ENCODE assay signal across 8 cellular contexts in genomic region chr10:67884313-67884841, GRCh38. TPM values are rescaled to one million over a fixed set of nuclear protein-coding genes. Genes with fewer than 3 reads are reported as not detected.
DNase-seq lines count a peak whose midpoint lies in the region; TF ChIP-seq lines count a peak whose summit lies in the region.

TSS of gene SIRT1 (plus strand) at chr10:67884656. CDS start at chr10:67884722, 66 bp downstream.

- peaks cover 16% of the 10 kb centered on the region; the same call in 1 of the 2 replicates for H3K79me2 ChIP-seq in H9 (ENCODE audit: insufficient read depth, low read length)

- peak; percentile 87 for TF ChIP-seq POLR2A in Raji (IDR thresholded peaks at IDR 0.05; ENCODE audit: insufficient read depth, low read depth, low read length)

- TF ChIP-seq CTCF in H9 (conservative IDR thresholded peaks at IDR 0.05) (no peak), fibroblast of the aortic adventitia (IDR thresholded peaks at IDR 0.05; ENCODE audit: insufficient read depth, low read length) (no peak), nephron progenitor cell (IDR thresholded peaks at IDR 0.05) (no peak)

- H3K23me2 ChIP-seq in H9 (ENCODE audit: insufficient read length, low read depth, low read length, poor library complexity, severe bottlenecking) = peaks cover 8% of the 10 kb centered on the region

- peak within 1 kb of the TSS; percentile 90 to 97 for H3K4me3 Mint-ChIP-seq in H9
- peak within 1 kb of the TSS; percentile 96 for H3K4me3 Mint-ChIP-seq in nephron progenitor cell
- peak within 1 kb of the TSS; percentile 96 for H3K4me3 Mint-ChIP-seq in stimulated activated naive CD8-positive, alpha-beta T cell treated with anti-CD3 and anti-CD28 coated beads, Interleukin-15, Interleukin-2, amounts not matched to agents 100 ng/mL and 50 ng/mL, for 24 hours

- H3K4me1 Mint-ChIP-seq in H9 (peaks cover 17 to 31% of the 10 kb centered on the region in 2 experiments), nephron progenitor cell (peaks cover 22% of the 10 kb centered on the region)
- H3K4me1 Mint-ChIP-seq in stimulated activated naive CD8-positive, alpha-beta T cell treated with anti-CD3 and anti-CD28 coated beads, Interleukin-15, Interleukin-2, amounts not matched to agents 100 ng/mL and 50 ng/mL, for 24 hours (ENCODE audit: low read depth) = peaks cover 25% of the 10 kb centered on the region

- H3T11ph ChIP-seq in H9 (ENCODE audit: low read length) = no peak within 1 kb of the TSS

- H2AFZ ChIP-seq in H9 (ENCODE audit: low read length) = no peak within 1 kb of the TSS

- H3K27me3 Mint-ChIP-seq in H9 (ENCODE audit: low read depth) = no peaks in the 10 kb centered on the region; the same call in 1 of the 2 replicates
- peaks cover 3% of the 10 kb centered on the region for H3K27me3 Mint-ChIP-seq in nephron progenitor cell (ENCODE audit: low read depth, poor library complexity)
- H3K27me3 Mint-ChIP-seq in stimulated activated naive CD8-positive, alpha-beta T cell treated with anti-CD3 and anti-CD28 coated beads, Interleukin-15, Interleukin-2, amounts not matched to agents 100 ng/mL and 50 ng/mL, for 24 hours = peaks cover 4% of the 10 kb centered on the region

- no peaks in the 10 kb centered on the region for H3K27me3 ChIP-seq in H9 (ENCODE audit: insufficient read depth, low read length)

- H3K36me3 Mint-ChIP-seq in H9 (ENCODE audit: insufficient read depth in 1 of 3, low read depth in 3 of 3) (peaks cover 27 to 39% (median 30%) of the 10 kb centered on the region in 3 experiments), nephron progenitor cell (ENCODE audit: low read depth) (peaks cover 26% of the 10 kb centered on the region)
- peaks cover 25% of the 10 kb centered on the region for H3K36me3 Mint-ChIP-seq in stimulated activated naive CD8-positive, alpha-beta T cell treated with anti-CD3 and anti-CD28 coated beads, Interleukin-15, Interleukin-2, amounts not matched to agents 100 ng/mL and 50 ng/mL, for 24 hours (ENCODE audit: low read depth)

- H3K4me1 ChIP-seq in H9 (ENCODE audit: insufficient read depth, low read length) = no peaks in the 10 kb centered on the region

- no CpG with 5 or more reads among the region's 62 CpGs for WGBS in H9 (ENCODE audit: extremely low coverage, insufficient read length, low lambda C conversion rate)

- no peaks in the 10 kb centered on the region for H3K9me3 ChIP-seq in H9 (ENCODE audit: control insufficient read depth, low read depth, low read length)

- in situ Hi-C loops in G401 (cut with HindIII; ENCODE audit: low sequenced_read_pairs) = no loop called here

- peak within 1 kb of the TSS; percentile 32 for H3K27ac ChIP-seq in H9 (ENCODE audit: insufficient read length, low read depth, low read length)

- no peak within 1 kb of the TSS for H3K56ac ChIP-seq in H9 (ENCODE audit: insufficient read length, low read depth, low read length)

- peaks cover 0 to 2% of the 10 kb centered on the region in 2 experiments; a peak in 1 of 5 replicates for H3K9me3 Mint-ChIP-seq in H9
- no peaks in the 10 kb centered on the region for H3K9me3 Mint-ChIP-seq in nephron progenitor cell
- H3K9me3 Mint-ChIP-seq in stimulated activated naive CD8-positive, alpha-beta T cell treated with anti-CD3 and anti-CD28 coated beads, Interleukin-15, Interleukin-2, amounts not matched to agents 100 ng/mL and 50 ng/mL, for 24 hours = no peaks in the 10 kb centered on the region

- H2BK15ac ChIP-seq in H9 (ENCODE audit: low read depth, low read length) = no peak within 1 kb of the TSS

- peak within 1 kb of the TSS; percentile 81 for H3K4me3 ChIP-seq in fibroblast of the aortic adventitia (ENCODE audit: low read depth, low read length)

- peak within 1 kb of the TSS; percentile 42 for H3K18ac ChIP-seq in H9 (ENCODE audit: insufficient read length, low read depth, low read length)

- H3K79me1 ChIP-seq in H9 (ENCODE audit: insufficient read depth, low read depth, low read length, poor library complexity, severe bottlenecking) = peaks cover 3% of the 10 kb centered on the region

- H2BK20ac ChIP-seq in H9 (ENCODE audit: low read depth, low read length, poor library complexity, severe bottlenecking) = no peak within 1 kb of the TSS

- DNase-seq in G401 (ENCODE audit: low spot score) = peak; percentile 94
- DNase-seq in H9 = peak; percentile 97
- DNase-seq in M059J (ENCODE audit: low read depth) = peak; percentile 91
- peak; percentile 98 for DNase-seq in activated effector memory CD4-positive, alpha-beta T cell treated with anti-CD3 and anti-CD28 coated beads, Interleukin-2, amount 50 U/mL, for 16 hours
- DNase-seq in fibroblast of the aortic adventitia (ENCODE audit: low read depth) = peak; percentile 92
- DNase-seq in nephron progenitor cell = peak; percentile 98

- H2BK120ac ChIP-seq in H9 (ENCODE audit: low read depth, low read length, poor library complexity, severe bottlenecking) = no peak within 1 kb of the TSS

- no peak within 1 kb of the TSS for H3K4ac ChIP-seq in H9 (ENCODE audit: low read depth, low read length)

- no peak within 1 kb of the TSS for H2BK12ac ChIP-seq in H9 (ENCODE audit: insufficient read length, low read depth, low read length)

- no peak within 1 kb of the TSS for H4K8ac ChIP-seq in H9 (replicated peaks; ENCODE audit: insufficient read length, low read depth, low read length)

- H3K14ac ChIP-seq in H9 (ENCODE audit: insufficient read depth, low read length) = peak within 1 kb of the TSS; percentile 74

- no peak within 1 kb of the TSS for H4K5ac ChIP-seq in H9 (ENCODE audit: insufficient read length, low read depth, low read length)

- peak within 1 kb of the TSS; percentile 87 for H3K4me2 ChIP-seq in H9 (ENCODE audit: insufficient read depth, insufficient read length, low read length)

- H3K27ac Mint-ChIP-seq in H9 (peak within 1 kb of the TSS; percentile 98), nephron progenitor cell (peak within 1 kb of the TSS; percentile 98)
- peak within 1 kb of the TSS; percentile 93 for H3K27ac Mint-ChIP-seq in stimulated activated naive CD8-positive, alpha-beta T cell treated with anti-CD3 and anti-CD28 coated beads, Interleukin-15, Interleukin-2, amounts not matched to agents 100 ng/mL and 50 ng/mL, for 24 hours

- H2BK5ac ChIP-seq in H9 (ENCODE audit: insufficient read length, low read length) = no peak within 1 kb of the TSS

- H3K9ac ChIP-seq in H9 (ENCODE audit: extremely low read depth, insufficient read length, low read length) = peak within 1 kb of the TSS; percentile 79

- no peak within 1 kb of the TSS for H4K91ac ChIP-seq in H9 (ENCODE audit: insufficient read length, low read depth, low read length)

- H3K23ac ChIP-seq in H9 (ENCODE audit: insufficient read length, low read depth, low read length) = no peak within 1 kb of the TSS

- no peak within 1 kb of the TSS for H2AK5ac ChIP-seq in H9 (ENCODE audit: insufficient read length, low read length)

- no peaks in the 10 kb centered on the region for H4K20me1 ChIP-seq in H9 (ENCODE audit: control insufficient read depth, insufficient read depth, insufficient read length)

RNA-seq across cellular contexts. Expression of gene SIRT1, which starts in this region (rescaled TPM):
- 14.8 and 27.2 TPM in 2 replicates for total RNA-seq in G401 (2014; rRNA removed; shearing (Covaris generic))
- 76.7 and 83.8 TPM in 2 replicates for total RNA-seq in H9 (2021)
- total RNA-seq in M059J (2014; rRNA removed; shearing (Covaris generic)) = 8.1 and 15.2 TPM in 2 replicates
- total RNA-seq in fibroblast of the aortic adventitia (ENCODE audit: low replicate concordance) = 19.4 and 20.4 TPM in 2 replicates

Comparison
In these comparisons a context has a peak if more than half of its experiments do, and no peak if none do; other contexts are left out.
1. Peak in every context shown above with its lines: DNase-seq, H3K4me3 ChIP-seq and H3K27ac ChIP-seq.